ENCODE assay signal across 17 cellular contexts in the genomic region with DNA sequence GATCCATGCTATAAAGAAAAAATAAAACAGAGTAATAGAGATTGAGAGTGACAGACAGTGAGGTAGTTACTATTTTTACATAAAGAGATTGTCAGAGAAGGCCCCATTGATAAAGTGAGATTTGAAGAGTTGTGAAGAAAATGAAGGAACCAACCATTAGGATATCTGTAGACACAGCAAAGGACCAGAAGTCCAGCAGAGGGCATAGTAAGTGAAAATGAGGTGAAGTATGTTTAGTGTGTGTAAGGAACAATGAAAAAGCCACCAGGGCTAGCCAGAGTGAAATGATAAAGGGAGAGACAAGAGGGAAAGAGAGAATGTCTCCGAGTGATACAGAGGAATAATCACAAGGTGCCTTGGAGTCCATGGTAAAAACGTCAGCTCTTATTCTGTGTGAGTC.
DNase-seq lines count a peak whose midpoint lies in the region; ATAC-seq and TF ChIP-seq lines count a peak whose summit lies in the region.
"Had no signal": no experiment of that assay in that cellular context is flagged by ENCODE, and none has a peak within 500 bp of the region (broad histone marks: within the 10 kb centered on the region; RNA-seq: fewer than 3 reads in every experiment).

No MANE protein-coding gene starts in this region.

- H3K4me3 Mint-ChIP-seq in progenitor cell of endocrine pancreas (ENCODE audit: low read depth), result no peak overlapping the region

- no peak overlapping the region for H3K27ac ChIP-seq in WERI-Rb-1
- no peak overlapping the region for H3K27ac ChIP-seq in Peyer's patch
- H3K27ac ChIP-seq: skin epidermis, uterus had no signal

- peaks cover 7% of the 10 kb centered on the region for H3K9me3 Mint-ChIP-seq in progenitor cell of endocrine pancreas (ENCODE audit: low read depth)

- TF ChIP-seq POLR2A in GM18505 (IDR thresholded peaks at IDR 0.05; ENCODE audit: borderline replicate concordance, extremely low read depth, insufficient read depth, insufficient read length), result no peak
- TF ChIP-seq POLR2A in Peyer's patch (IDR thresholded peaks at IDR 0.05), result no peak

- H3K9me3 ChIP-seq in WERI-Rb-1 (ENCODE audit: severe bottlenecking), result no peaks in the 10 kb centered on the region
- no peaks in the 10 kb centered on the region for H3K9me3 ChIP-seq in Peyer's patch
- H3K9me3 ChIP-seq: uterus had no signal

- no peaks in the 10 kb centered on the region for H3K27me3 Mint-ChIP-seq in progenitor cell of endocrine pancreas

- H3K36me3 ChIP-seq in WERI-Rb-1, result no peaks in the 10 kb centered on the region
- no peaks in the 10 kb centered on the region for H3K36me3 ChIP-seq in Peyer's patch
- H3K36me3 ChIP-seq: uterus had no signal

- DNase-seq in NCI-H82 (lab: John Stamatoyannopoulos, UW) (peak; percentile 35), NCI-H82 treated with DMSO at 0.1 percent for 48 hours (lab: John Stamatoyannopoulos, UW; ENCODE audit: unreplicated experiment) (no peak), Kasumi-1 (lab: John Stamatoyannopoulos, UW) (peak; percentile 19 to 39), WERI-Rb-1 (no peak), progenitor cell of endocrine pancreas (ENCODE audit: low spot score, unreplicated experiment) (no peak), GM19240 (ENCODE audit: insufficient read length, low spot score) (no peak), Peyer's patch (no peak)
- DNase-seq: activated CD4-positive, alpha-beta T cell treated with anti-CD3 and anti-CD28 coated beads, Interleukin-2, amount 50 U/mL, for 1 hour; activated T-cell treated with anti-CD3 and anti-CD28 coated beads, Interleukin-2, amount 50 U/mL, for 48 hours; erythroblast; glutamatergic neuron; NCI-H1105; NCI-H510A; stimulated activated naive CD8-positive, alpha-beta T cell treated with anti-CD3 and anti-CD28 coated beads, Interleukin-15, Interleukin-2, amounts not matched to agents 100 U/mL and 50 U/mL, for 24 hours; uterus had no signal

- H3K4me3 ChIP-seq in WERI-Rb-1 (ENCODE audit: low read depth, low read length), result no peak overlapping the region
- no peak overlapping the region for H3K4me3 ChIP-seq in Peyer's patch
- H3K4me3 ChIP-seq: skin epidermis, uterus had no signal

- H3K27me3 ChIP-seq in WERI-Rb-1 (ENCODE audit: insufficient read depth, low read depth, severe bottlenecking), result no peaks in the 10 kb centered on the region
- H3K27me3 ChIP-seq in Peyer's patch, result no peaks in the 10 kb centered on the region
- H3K27me3 ChIP-seq: uterus had no signal

- no peaks in the 10 kb centered on the region for H3K4me1 ChIP-seq in Peyer's patch
- H3K4me1 ChIP-seq: uterus had no signal

- H3K4me1 Mint-ChIP-seq in progenitor cell of endocrine pancreas (ENCODE audit: low read depth), result no peaks in the 10 kb centered on the region

- no peaks in the 10 kb centered on the region for H3K36me3 Mint-ChIP-seq in progenitor cell of endocrine pancreas (ENCODE audit: insufficient read depth)

- no peak overlapping the region for H3K27ac Mint-ChIP-seq in progenitor cell of endocrine pancreas

- ATAC-seq in GM18505 (IDR thresholded peaks at IDR 0.05; ENCODE audit: unreplicated experiment), result no peak
- ATAC-seq: stimulated activated naive CD8-positive, alpha-beta T cell treated with anti-CD3 and anti-CD28 coated beads, Interleukin-15, Interleukin-2, amounts not matched to agents 100 U/mL and 50 U/mL, for 24 hours had no signal

- TF ChIP-seq CTCF in WERI-Rb-1 (IDR thresholded peaks at IDR 0.05; ENCODE audit: low read depth, low read length) (peak; percentile 29), progenitor cell of endocrine pancreas (IDR thresholded peaks at IDR 0.05; ENCODE audit: unreplicated experiment) (peak; percentile 36), Peyer's patch (IDR thresholded peaks at IDR 0.05) (no peak)

Comparison
In these comparisons a context has a peak if more than half of its experiments do, and no peak if none do; other contexts are left out.
1. DNase-seq: peak in NCI-H82 (single experiment) and Kasumi-1 (2 of 2); none in NCI-H82 treated with DMSO at 0.1 percent for 48 hours (single experiment), WERI-Rb-1 (single experiment), progenitor cell of endocrine pancreas (single experiment), GM19240 (single experiment) and Peyer's patch (0 of 3).
2. CTCF ChIP-seq: peak in WERI-Rb-1 (single experiment) and progenitor cell of endocrine pancreas (single experiment); none in Peyer's patch (0 of 6).